8 cellular contexts compared by ENCODE assay signal in the genomic region with DNA sequence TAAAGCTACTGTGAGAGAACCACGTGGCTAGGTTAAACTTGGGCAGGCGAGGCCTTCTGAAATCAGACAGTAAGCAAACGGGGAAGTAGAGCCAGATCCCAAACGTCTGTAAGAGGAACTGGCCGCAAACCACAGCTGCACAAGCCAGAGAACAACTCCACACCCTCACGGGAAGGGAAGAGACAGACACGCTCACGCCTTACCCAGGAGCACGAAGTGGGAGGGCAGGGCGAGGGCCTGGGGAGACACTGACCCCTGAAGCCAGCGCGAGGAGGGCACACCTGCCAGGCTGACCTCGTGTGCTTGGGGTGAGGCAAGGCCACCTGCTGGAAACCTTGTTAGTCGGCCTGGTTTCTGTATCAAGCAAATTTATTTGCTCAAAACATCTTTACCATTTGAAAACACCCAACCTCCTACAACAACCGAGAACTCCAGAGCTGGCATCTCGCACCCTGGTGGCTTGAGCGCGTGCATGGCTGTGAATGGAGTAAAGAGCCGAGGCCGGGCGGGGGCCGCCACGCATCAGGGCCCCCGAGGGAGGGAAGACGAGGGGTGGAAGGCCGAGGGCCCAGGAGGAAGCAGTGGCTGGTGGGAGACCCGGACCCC. TPM values are rescaled to one million over a fixed set of nuclear protein-coding genes. Genes with fewer than 3 reads are reported as not detected.
A peak's percentile ranks its signal among the peaks of the same experiment; 100 is the strongest.
DNase-seq lines count a peak whose midpoint lies in the region; ATAC-seq, FAIRE-seq and TF ChIP-seq lines count a peak whose summit lies in the region.

No MANE protein-coding gene starts in this region.

- H3K27ac Mint-ChIP-seq in effector memory CD8-positive, alpha-beta T cell, result peak overlapping the region; percentile 83 to 95

- DNase-seq in GM12892 (ENCODE audit: insufficient read length) (no peak), SIG-M5 treated with dmso at 0.1 percent for 504 hours (lab: John Stamatoyannopoulos, UW; ENCODE audit: unreplicated experiment) (peak; percentile 91), sciatic nerve (ENCODE audit: low spot score) (no peak), GM03348 (ENCODE audit: low spot score) (no peak), 8988T (no peak), epidermal melanocyte (ENCODE audit: insufficient read length, low spot score) (no peak), activated gamma-delta T cell treated with Interleukin-2 at 50 U/mL for 16 hours (no peak)
- DNase-seq in effector memory CD8-positive, alpha-beta T cell, result no peak

- H3K4me1 Mint-ChIP-seq in effector memory CD8-positive, alpha-beta T cell (ENCODE audit: low read depth in 2 of 2), result peaks cover 30 to 34% of the 10 kb centered on the region in 2 donors

- H3K36me3 Mint-ChIP-seq in effector memory CD8-positive, alpha-beta T cell (ENCODE audit: insufficient read depth), result peaks cover 98% of the 10 kb centered on the region

- peak overlapping the region; percentile 47 to 61 for H3K4me3 Mint-ChIP-seq in effector memory CD8-positive, alpha-beta T cell

- TF ChIP-seq POLR2A in GM12892 (IDR thresholded peaks at IDR 0.05; ENCODE audit: low read depth, low read length), result peak; percentile 72

- no peaks in the 10 kb centered on the region for H3K9me3 Mint-ChIP-seq in effector memory CD8-positive, alpha-beta T cell

- H3K27me3 Mint-ChIP-seq in effector memory CD8-positive, alpha-beta T cell, result no peaks in the 10 kb centered on the region

- intact Hi-C loops in sciatic nerve (cut with DNase I), result no loop called here

- peak; percentile 39 for ATAC-seq in effector memory CD8-positive, alpha-beta T cell (replicated peaks)
- peak; percentile 86 for ATAC-seq in sciatic nerve

- FAIRE-seq in GM12892 (lab: Jason Lieb, UNC), result peak; percentile 86

RNA-seq across cellular contexts. Expression of a gene that starts 7.3 kb away (rescaled TPM):
- polyA plus RNA-seq in GM12892 (2012; ENCODE audit: missing spikeins), result 87.9 TPM
- 99.8 TPM for total RNA-seq in sciatic nerve

RNA-seq across cellular contexts. Expression of a gene that starts 15.9 kb away (rescaled TPM):
- polyA plus RNA-seq in GM12892 (2012; ENCODE audit: missing spikeins), result 359 TPM
- total RNA-seq in sciatic nerve, result 239 TPM

RNA-seq across cellular contexts. Expression of a gene that starts 20.9 kb away (rescaled TPM):
- 45.5 TPM for polyA plus RNA-seq in GM12892 (2012; ENCODE audit: missing spikeins)
- 26.2 TPM for total RNA-seq in sciatic nerve

RNA-seq across cellular contexts. Expression of a gene that starts 48.0 kb away (rescaled TPM):
- 6.9 TPM for polyA plus RNA-seq in GM12892 (2012; ENCODE audit: missing spikeins)
- 17.3 TPM for total RNA-seq in sciatic nerve
